14 cellular contexts compared by ENCODE assay signal in the genomic region with DNA sequence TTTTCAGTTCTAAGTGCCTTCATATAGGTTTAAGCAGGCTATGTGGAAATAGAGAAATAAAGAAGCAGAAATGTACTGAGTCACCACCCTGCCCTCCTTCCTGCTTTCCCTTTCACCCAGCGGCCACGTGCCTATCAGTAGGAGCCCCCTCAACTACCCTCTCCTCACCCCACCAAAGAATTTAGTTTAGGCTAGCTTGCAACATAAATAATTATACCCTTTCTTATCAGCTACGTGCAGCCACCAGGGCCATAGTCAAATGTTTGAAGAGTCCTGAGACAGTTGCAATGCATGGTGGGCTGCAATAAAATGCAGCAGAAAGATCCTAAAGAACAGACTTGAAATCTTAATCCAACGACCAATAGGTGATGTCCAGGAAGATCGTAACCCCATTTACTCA.
DNase-seq lines count a peak whose midpoint lies in the region; ATAC-seq and TF ChIP-seq lines count a peak whose summit lies in the region.
"Had no signal": no experiment of that assay in that cellular context is flagged by ENCODE, and none has a peak within 500 bp of the region (broad histone marks: within the 10 kb centered on the region; RNA-seq: fewer than 3 reads in every experiment).

No MANE protein-coding gene starts in this region.

- H3K9me3 Mint-ChIP-seq in CD14-positive monocyte (peaks cover 0 to 12% (median 5%) of the 10 kb centered on the region in 7 donors), naive B cell (peaks cover 0 to 2% (median 0%) of the 10 kb centered on the region in 7 donors)
- H3K9me3 Mint-ChIP-seq in activated CD4-positive, alpha-beta memory T cell treated with anti-CD3 and anti-CD28 coated beads, Interleukin-2, amount 10 ng/mL, durations not matched to agents 7 days and 5 days: no peaks in the 10 kb centered on the region
- H3K9me3 Mint-ChIP-seq: CD4-positive, alpha-beta T cell; GM23338 had no signal

- H3K4me3 ChIP-seq in A673 (ENCODE audit: low read depth, low read length, poor library complexity, severe bottlenecking) (no peak overlapping the region), Karpas-422 (ENCODE audit: low read length) (no peak overlapping the region)
- H3K4me3 ChIP-seq: A549, BLaER1, GM23338 had no signal

- no peaks in the 10 kb centered on the region for H3K79me2 ChIP-seq in Karpas-422 (ENCODE audit: low read length)

- peaks cover 25% of the 10 kb centered on the region for H3K36me3 ChIP-seq in A673 (ENCODE audit: insufficient read depth, low read length, poor library complexity, severe bottlenecking)
- no peaks in the 10 kb centered on the region for H3K36me3 ChIP-seq in Karpas-422 (ENCODE audit: insufficient read depth, low read length)

- POLR2A ChIA-PET in A673 (lab: Charles Lee; ENCODE audit: low non-redundant PET): no interaction called here
- POLR2A ChIA-PET in activated CD4-positive, alpha-beta memory T cell treated with anti-CD3 and anti-CD28 coated beads, Interleukin-2, amount 10 ng/mL, durations not matched to agents 7 days and 5 days (lab: Charles Lee): no interaction called here

- DNase-seq in A673 (ENCODE audit: low spot score) (no peak), CD14-positive monocyte (ENCODE audit: low spot score) (no peak), OCI-M1 (lab: John Stamatoyannopoulos, UW) (peak; percentile 47), naive B cell (no peak), Karpas-422 (no peak)
- no peak for DNase-seq in activated CD4-positive, alpha-beta memory T cell treated with anti-CD3 and anti-CD28 coated beads, Interleukin-2, amount 10 ng/mL, durations not matched to agents 7 days and 5 days
- no peak for DNase-seq in activated CD4-positive, CD25-positive, alpha-beta regulatory T cell (lab: John Stamatoyannopoulos, UW)
- DNase-seq: Calu3; CD4-positive, alpha-beta T cell; DMS 273 treated with DMSO at 0.1 percent for 48 hours; H7 had no signal

- H3K9me3 ChIP-seq in A673 (ENCODE audit: low read depth, low read length, poor library complexity, severe bottlenecking) (no peaks in the 10 kb centered on the region), Karpas-422 (ENCODE audit: low read length) (no peaks in the 10 kb centered on the region)
- H3K9me3 ChIP-seq: A549 had no signal

- H3K4me1 Mint-ChIP-seq in CD14-positive monocyte: peaks cover 29% of the 10 kb centered on the region
- H3K4me1 Mint-ChIP-seq in naive B cell: peaks cover 30 to 39% (median 35%) of the 10 kb centered on the region in 3 donors
- peaks cover 13% of the 10 kb centered on the region for H3K4me1 Mint-ChIP-seq in activated CD4-positive, alpha-beta memory T cell treated with anti-CD3 and anti-CD28 coated beads, Interleukin-2, amount 10 ng/mL, durations not matched to agents 7 days and 5 days

- no peak for ATAC-seq in naive B cell (ENCODE audit: low read depth in 2 of 2)
- ATAC-seq: A549, GM23338 had no signal

- H3K36me3 Mint-ChIP-seq in CD14-positive monocyte (peaks cover 0 to 4% of the 10 kb centered on the region in 2 donors), naive B cell (peaks cover 20 to 32% of the 10 kb centered on the region in 2 donors)
- H3K36me3 Mint-ChIP-seq in activated CD4-positive, alpha-beta memory T cell treated with anti-CD3 and anti-CD28 coated beads, Interleukin-2, amount 10 ng/mL, durations not matched to agents 7 days and 5 days (ENCODE audit: low read depth): peaks cover 2% of the 10 kb centered on the region

- no peaks in the 10 kb centered on the region for H3K9me2 ChIP-seq in Karpas-422 (replicated peaks; ENCODE audit: insufficient read depth, low read length)

- H4K20me1 ChIP-seq in Karpas-422 (ENCODE audit: insufficient read depth, low read depth, low read length): no peaks in the 10 kb centered on the region

- TSS peak; percentile 6 for BruUV-seq in A673 (replicated peaks; lab: Mats Ljungman, UMichigan)

- H2AFZ ChIP-seq in Karpas-422 (ENCODE audit: low read length): no peak overlapping the region
- H2AFZ ChIP-seq: GM23338 had no signal

- peaks cover 0 to 2% (median 0%) of the 10 kb centered on the region in 3 donors for H3K27me3 Mint-ChIP-seq in CD14-positive monocyte (ENCODE audit: low read depth in 3 of 3)
- no peaks in the 10 kb centered on the region for H3K27me3 Mint-ChIP-seq in naive B cell
- no peaks in the 10 kb centered on the region for H3K27me3 Mint-ChIP-seq in activated CD4-positive, alpha-beta memory T cell treated with anti-CD3 and anti-CD28 coated beads, Interleukin-2, amount 10 ng/mL, durations not matched to agents 7 days and 5 days
- H3K27me3 Mint-ChIP-seq: CD4-positive, alpha-beta T cell had no signal

- intact Hi-C loops in A673 (cut with micrococcal nuclease; ENCODE audit: unreplicated experiment): no loop called here
- intact Hi-C loops in CD14-positive monocyte (cut with micrococcal nuclease): loop anchor here in 1 of 2 donors (5.0 kb wide), 1 partner anchor 117 kb away; no protein-coding TSS in a partner anchor

- H3K4me1 ChIP-seq in A673 (ENCODE audit: insufficient read depth, low read length, poor library complexity, severe bottlenecking): peaks cover 22% of the 10 kb centered on the region
- peaks cover 28% of the 10 kb centered on the region for H3K4me1 ChIP-seq in Karpas-422 (ENCODE audit: low read length)
- H3K4me1 ChIP-seq: A549 had no signal

- H3K9ac ChIP-seq in Karpas-422 (ENCODE audit: low read length): no peak overlapping the region
- H3K9ac ChIP-seq: BLaER1 had no signal

- H3K4me3 Mint-ChIP-seq in CD14-positive monocyte (no peak overlapping the region), naive B cell (no peak overlapping the region)
- no peak overlapping the region for H3K4me3 Mint-ChIP-seq in activated CD4-positive, alpha-beta memory T cell treated with anti-CD3 and anti-CD28 coated beads, Interleukin-2, amount 10 ng/mL, durations not matched to agents 7 days and 5 days
- H3K4me3 Mint-ChIP-seq: CD4-positive, alpha-beta T cell; GM23338 had no signal

- CTCF ChIA-PET in A673 (lab: Charles Lee): no interaction called here
- CTCF ChIA-PET in activated CD4-positive, alpha-beta memory T cell treated with anti-CD3 and anti-CD28 coated beads, Interleukin-2, amount 10 ng/mL, durations not matched to agents 7 days and 5 days (lab: Charles Lee): interaction anchor here (0.8 kb wide), 1 partner anchor 20 kb away, joined by 3 read pairs; no protein-coding TSS in a partner anchor

- H3K27ac Mint-ChIP-seq in CD14-positive monocyte (peak overlapping the region in 4 of 7 donors; percentile 22 to 46 (median 32)), naive B cell (peak overlapping the region in 5 of 6 donors; percentile 22 to 93 (median 76))
- no peak overlapping the region for H3K27ac Mint-ChIP-seq in activated CD4-positive, alpha-beta memory T cell treated with anti-CD3 and anti-CD28 coated beads, Interleukin-2, amount 10 ng/mL, durations not matched to agents 7 days and 5 days
- H3K27ac Mint-ChIP-seq: CD4-positive, alpha-beta T cell; GM23338 had no signal

- H3K27me3 ChIP-seq in A673 (replicated peaks; ENCODE audit: insufficient read depth, low read depth, low read length, poor library complexity) (no peaks in the 10 kb centered on the region), Karpas-422 (ENCODE audit: low read length) (no peaks in the 10 kb centered on the region)
- H3K27me3 ChIP-seq: BLaER1 had no signal

- H3K4me2 ChIP-seq in Karpas-422 (ENCODE audit: low read depth, low read length, poor library complexity, severe bottlenecking): no peak overlapping the region
- H3K4me2 ChIP-seq: A549, BLaER1, GM23338 had no signal

- H3K27ac ChIP-seq in A673 (ENCODE audit: low read depth, low read length, poor library complexity, severe bottlenecking) (no peak overlapping the region), Karpas-422 (ENCODE audit: low read length) (no peak overlapping the region)
- H3K27ac ChIP-seq: A549, BLaER1 had no signal

- no peak for TF ChIP-seq CTCF in A673 (conservative IDR thresholded peaks at IDR 0.05; ENCODE audit: low read depth, low read length)
- no peak for TF ChIP-seq CTCF in CD14-positive monocyte (IDR thresholded peaks at IDR 0.05)
